Comparison of ENCODE assay signal across 11 cellular contexts in genomic region chr13:92224052-92224821, GRCh38.
DNase-seq lines count a peak whose midpoint lies in the region; ATAC-seq and TF ChIP-seq lines count a peak whose summit lies in the region.
"Had no signal": no experiment of that assay in that cellular context is flagged by ENCODE, and none has a peak within 500 bp of the region (broad histone marks: within the 10 kb centered on the region; RNA-seq: fewer than 3 reads in every experiment).

No MANE protein-coding gene starts in this region.

- H3K27me3 ChIP-seq in ACC112 (ENCODE audit: insufficient read depth, low read length), result no peaks in the 10 kb centered on the region
- no peaks in the 10 kb centered on the region for H3K27me3 ChIP-seq in MM.1S (replicated peaks; ENCODE audit: insufficient read depth, low read length)

- H3K79me2 ChIP-seq in ACC112 (ENCODE audit: control insufficient read depth, insufficient read depth, low read length, unreplicated experiment), result no peaks in the 10 kb centered on the region
- no peaks in the 10 kb centered on the region for H3K79me2 ChIP-seq in MM.1S (ENCODE audit: low read length)
- H3K79me2 ChIP-seq: parathyroid adenoma had no signal

- ATAC-seq in left colon (peak; percentile 34), GM19035 (IDR thresholded peaks at IDR 0.05; ENCODE audit: unreplicated experiment) (no peak)

- TF ChIP-seq CTCF in MM.1S (IDR thresholded peaks at IDR 0.05; ENCODE audit: low read length), result no peak

- DNase-seq in MM.1S (peak; percentile 82), astrocyte of the hippocampus (ENCODE audit: low read depth, low spot score) (peak; percentile 76), left colon (no peak), G401 (ENCODE audit: low spot score) (no peak), amygdala (lab: John Stamatoyannopoulos, UW) (no peak)
- DNase-seq in activated CD4-positive, alpha-beta T cell treated with anti-CD3 and anti-CD28 coated beads for 1 hour, result no peak
- DNase-seq: central memory CD4-positive, alpha-beta T cell; NCI-H1694 treated with DMSO at 0.1 percent for 48 hours had no signal

- intact Hi-C loops in left colon (cut with DNase I, micrococcal nuclease), result no loop called here

- H3K4me1 ChIP-seq in ACC112 (ENCODE audit: control insufficient read depth, insufficient read depth, low read length, unreplicated experiment) (peaks cover 9% of the 10 kb centered on the region), MM.1S (ENCODE audit: low read length) (peaks cover 24% of the 10 kb centered on the region)
- H3K4me1 ChIP-seq: parathyroid adenoma had no signal

- H3K9me3 ChIP-seq in MM.1S (replicated peaks; ENCODE audit: insufficient read depth, low read length), result no peaks in the 10 kb centered on the region

- H3K36me3 ChIP-seq in ACC112 (ENCODE audit: insufficient read depth, low read length) (no peaks in the 10 kb centered on the region), MM.1S (replicated peaks; ENCODE audit: insufficient read depth, low read length) (no peaks in the 10 kb centered on the region)

- H3K4me3 ChIP-seq in ACC112 (ENCODE audit: low read depth, low read length) (0 out of 2 replicates have a peak overlapping the region, but pooled peaks have one; percentile 37), MM.1S (ENCODE audit: low read length) (no peak overlapping the region)

- H3K9me2 ChIP-seq in MM.1S (replicated peaks; ENCODE audit: insufficient read depth, low read length), result no peaks in the 10 kb centered on the region

- H3K4me2 ChIP-seq in MM.1S (ENCODE audit: low read depth, low read length), result peak overlapping the region; percentile 34

- H3K27ac ChIP-seq in ACC112 (ENCODE audit: low read depth, low read length), result peak overlapping the region; percentile 46; the same call in 1 of the 2 replicates
- H3K27ac ChIP-seq in MM.1S (ENCODE audit: low read length), result peak overlapping the region; percentile 71; the same call in 1 of the 2 replicates
- H3K27ac ChIP-seq: parathyroid adenoma had no signal

- no peak overlapping the region for H3K9ac ChIP-seq in MM.1S (ENCODE audit: low read length)
- H3K9ac ChIP-seq: parathyroid adenoma had no signal

- in situ Hi-C loops in G401 (cut with HindIII; ENCODE audit: low sequenced_read_pairs), result no loop called here

- H2AFZ ChIP-seq in ACC112 (ENCODE audit: low read length, unreplicated experiment) (no peak overlapping the region), MM.1S (ENCODE audit: low read length) (no peak overlapping the region)
- H2AFZ ChIP-seq: parathyroid adenoma had no signal

- H3F3A ChIP-seq in MM.1S (ENCODE audit: insufficient read depth, low read length), result peaks cover 22% of the 10 kb centered on the region

- no peaks in the 10 kb centered on the region for H4K20me1 ChIP-seq in MM.1S (ENCODE audit: insufficient read depth, low read length)

Comparison
In these comparisons a context has a peak if more than half of its experiments do, and no peak if none do; other contexts are left out.
1. DNase-seq: peak in MM.1S (single experiment) and astrocyte of the hippocampus (single experiment); none in left colon (0 of 2), G401 (single experiment), amygdala (0 of 56) and activated CD4-positive, alpha-beta T cell treated with anti-CD3 and anti-CD28 coated beads for 1 hour (single experiment).